In genomic region chr1:47563206-47563605, GRCh38 we compare ENCODE assay signal across 15 cellular contexts.
A peak's percentile ranks its signal among the peaks of the same experiment; 100 is the strongest.
DNase-seq lines count a peak whose midpoint lies in the region; ATAC-seq and TF ChIP-seq lines count a peak whose summit lies in the region.
"Had no signal": no experiment of that assay in that cellular context is flagged by ENCODE, and none has a peak within 500 bp of the region (broad histone marks: within the 10 kb centered on the region; RNA-seq: fewer than 3 reads in every experiment).

No MANE protein-coding gene starts in this region.

- no peak overlapping the region for H4K8ac ChIP-seq in mesenchymal stem cell (ENCODE audit: low read length)

- no peak for TF ChIP-seq EP300 in transverse colon (IDR thresholded peaks at IDR 0.05; ENCODE audit: low read depth)

- H2AK5ac ChIP-seq in mesenchymal stem cell (ENCODE audit: low read length, severe bottlenecking) = no peak overlapping the region

- H3K27ac ChIP-seq in mesenchymal stem cell (ENCODE audit: low read length, poor library complexity, severe bottlenecking) (no peak overlapping the region), transverse colon (no peak overlapping the region)
- H3K27ac ChIP-seq: SK-N-MC had no signal

- TF ChIP-seq POLR2A in transverse colon (IDR thresholded peaks at IDR 0.05) = no peak

- intact Hi-C loops in transverse colon (cut with DNase I; ENCODE audit: low total_unique reads) = no loop called here

- no peaks in the 10 kb centered on the region for H3K79me1 ChIP-seq in mesenchymal stem cell (replicated peaks; ENCODE audit: low read length, poor library complexity, severe bottlenecking)

- no peak overlapping the region for H2AFZ ChIP-seq in mesenchymal stem cell (ENCODE audit: low read depth, low read length)

- H3K27me3 ChIP-seq in mesenchymal stem cell (ENCODE audit: control insufficient read depth in 1 of 2, insufficient read depth in 1 of 2, low read length in 2 of 2) = peaks cover 25 to 41% of the 10 kb centered on the region in 2 experiments
- H3K27me3 ChIP-seq in transverse colon = peaks cover 7% of the 10 kb centered on the region

- no peaks in the 10 kb centered on the region for H3K9me3 ChIP-seq in mesenchymal stem cell (ENCODE audit: control insufficient read depth, low read length)
- no peaks in the 10 kb centered on the region for H3K9me3 ChIP-seq in transverse colon

- no peak overlapping the region for H3K23ac ChIP-seq in mesenchymal stem cell (ENCODE audit: low read length in 2 of 2)

- 94% methylated on average over 2 of the region's 2 CpGs for WGBS in mesenchymal stem cell
- WGBS in transverse colon (ENCODE audit: low coverage in 1 of 2), 2 donors = 67 to 100% methylated on average over 1 to 2 of the region's 2 CpGs

- no peak overlapping the region for H3K4ac ChIP-seq in mesenchymal stem cell (ENCODE audit: low read depth in 1 of 2, low read length in 2 of 2)

- no peak overlapping the region for H3K9ac ChIP-seq in mesenchymal stem cell (ENCODE audit: low read length)

- DNase-seq in AG10803 (ENCODE audit: low read depth) = peak; percentile 11
- DNase-seq in HT1080 (ENCODE audit: low read depth) = peak; percentile 18
- DNase-seq in RPMI7951 (ENCODE audit: low read depth) = peak; percentile 59
- DNase-seq in mesenchymal stem cell = peak; percentile 8
- DNase-seq in DMS153 (lab: John Stamatoyannopoulos, UW) = no peak
- no peak for DNase-seq in transverse colon
- no peak for DNase-seq in DMS79 (lab: John Stamatoyannopoulos, UW)
- DNase-seq: C1 segment of cervical spinal cord, H7, NCI-H1092, NCI-H2081 treated with DMSO at 0.1 percent for 48 hours, NCI-H510A treated with DMSO at 0.1 percent for 48 hours, NCI-H82 had no signal

- in situ Hi-C loops in transverse colon (cut with MboI; ENCODE audit: low pct_ligation_motif_present in 1 of 4, low pct_unique_long_range_greater_than_20kb in 1 of 4, low sequenced_read_pairs in 3 of 4) = no loop called here

- H2BK15ac ChIP-seq in mesenchymal stem cell (ENCODE audit: low read depth, poor library complexity, severe bottlenecking) = no peak overlapping the region

- H3K4me3 ChIP-seq in AG10803 (ENCODE audit: low read length) = no peak overlapping the region
- no peak overlapping the region for H3K4me3 ChIP-seq in mesenchymal stem cell (ENCODE audit: insufficient read depth in 1 of 2, low read depth in 1 of 2, low read length in 2 of 2)
- no peak overlapping the region for H3K4me3 ChIP-seq in transverse colon
- H3K4me3 ChIP-seq: SK-N-MC had no signal

- no peak overlapping the region for H2BK120ac ChIP-seq in mesenchymal stem cell (ENCODE audit: low read depth, low read length)

- H3K4me2 ChIP-seq in mesenchymal stem cell (ENCODE audit: low read length, poor library complexity, severe bottlenecking) = no peak overlapping the region

- H3K36me3 ChIP-seq in mesenchymal stem cell (ENCODE audit: control insufficient read depth in 1 of 2, insufficient read depth in 2 of 2, low read depth in 1 of 2, low read length in 2 of 2) = no peaks in the 10 kb centered on the region
- H3K36me3 ChIP-seq in transverse colon = no peaks in the 10 kb centered on the region

- no peak overlapping the region for H3K18ac ChIP-seq in mesenchymal stem cell (ENCODE audit: low read depth in 1 of 2, low read length in 2 of 2)

- no peak overlapping the region for H3K14ac ChIP-seq in mesenchymal stem cell (ENCODE audit: low read length in 2 of 2)

- H3K4me1 ChIP-seq in mesenchymal stem cell (ENCODE audit: control insufficient read depth, insufficient read depth, low read depth, low read length) = no peaks in the 10 kb centered on the region
- peaks cover 0 to 17% (median 13%) of the 10 kb centered on the region in 4 donors for H3K4me1 ChIP-seq in transverse colon

- no peak overlapping the region for H4K91ac ChIP-seq in mesenchymal stem cell (ENCODE audit: low read length)

- no peak for TF ChIP-seq CTCF in AG10803 (conservative IDR thresholded peaks at IDR 0.05; ENCODE audit: low read length)
- no peak for TF ChIP-seq CTCF in transverse colon (IDR thresholded peaks at IDR 0.05)

- H2BK5ac ChIP-seq in mesenchymal stem cell (ENCODE audit: low read depth, low read length, poor library complexity, severe bottlenecking) = no peak overlapping the region

- no peak for ATAC-seq in GM21786 (IDR thresholded peaks at IDR 0.05; ENCODE audit: unreplicated experiment)

- H2BK12ac ChIP-seq in mesenchymal stem cell (ENCODE audit: low read length in 2 of 2) = no peak overlapping the region

Comparison
In these comparisons a context has a peak if more than half of its experiments do, and no peak if none do; other contexts are left out.
1. DNase-seq: peak in AG10803 (single experiment), HT1080 (single experiment), RPMI7951 (single experiment) and mesenchymal stem cell (single experiment); none in DMS153 (single experiment), transverse colon (single experiment) and DMS79 (single experiment).